14 cellular contexts compared by ENCODE assay signal in the genomic region with DNA sequence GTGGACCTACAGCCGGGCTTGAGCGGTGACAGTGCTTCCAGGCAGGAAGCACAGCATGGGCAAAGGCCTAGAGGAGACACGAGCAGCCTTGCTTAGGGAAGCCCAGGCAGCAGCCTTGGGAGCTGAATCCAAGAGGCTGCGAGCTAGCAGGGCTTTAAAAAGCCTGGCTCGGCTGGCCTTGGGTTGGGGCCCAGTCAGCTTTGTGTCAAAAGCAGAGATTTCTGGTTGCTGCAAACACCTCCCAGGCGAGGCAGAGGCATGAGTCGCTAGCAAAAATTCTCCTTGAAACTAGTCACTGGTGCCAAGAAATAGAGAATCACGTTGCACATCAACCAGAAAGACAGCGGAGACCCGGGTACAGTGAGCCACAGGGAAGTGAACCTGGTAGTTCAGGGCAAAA. TPM values are rescaled to one million over a fixed set of nuclear protein-coding genes. Genes with fewer than 3 reads are reported as not detected.
DNase-seq lines count a peak whose midpoint lies in the region; ATAC-seq and TF ChIP-seq lines count a peak whose summit lies in the region.
"Had no signal": no experiment of that assay in that cellular context is flagged by ENCODE, and none has a peak within 500 bp of the region (broad histone marks: within the 10 kb centered on the region; RNA-seq: fewer than 3 reads in every experiment).

No MANE protein-coding gene starts in this region.

- no peak for ATAC-seq in stimulated activated effector memory CD8-positive, alpha-beta T cell treated with anti-CD3 and anti-CD28 coated beads, Interleukin-12 subunit alpha, Interleukin-12 subunit beta, amount 100 ng/mL, for 72 hours
- ATAC-seq: natural killer cell had no signal

- peaks cover 10 to 12% of the 10 kb centered on the region in 2 experiments for H3K4me1 Mint-ChIP-seq in H9
- no peaks in the 10 kb centered on the region for H3K4me1 Mint-ChIP-seq in stimulated activated effector memory CD8-positive, alpha-beta T cell treated with anti-CD3 and anti-CD28 coated beads, Interleukin-12 subunit alpha, Interleukin-12 subunit beta, amount 100 ng/mL, for 72 hours
- peaks cover 4% of the 10 kb centered on the region for H3K4me1 Mint-ChIP-seq in neural progenitor cell
- H3K4me1 Mint-ChIP-seq: activated CD4-positive, alpha-beta T cell treated with anti-CD3 and anti-CD28 coated beads, Interleukin-2, amount 10 ng/mL, durations not matched to agents 7 days and 5 days; natural killer cell had no signal

- H3K14ac ChIP-seq in H9 (ENCODE audit: insufficient read depth, low read length): peak overlapping the region; percentile 6; the same call in 1 of the 2 replicates

- H3K36me3 Mint-ChIP-seq in H9 (ENCODE audit: insufficient read depth in 1 of 3, low read depth in 3 of 3): no peaks in the 10 kb centered on the region
- H3K36me3 Mint-ChIP-seq in stimulated activated effector memory CD8-positive, alpha-beta T cell treated with anti-CD3 and anti-CD28 coated beads, Interleukin-12 subunit alpha, Interleukin-12 subunit beta, amount 100 ng/mL, for 72 hours: no peaks in the 10 kb centered on the region
- H3K36me3 Mint-ChIP-seq in neural progenitor cell: no peaks in the 10 kb centered on the region
- H3K36me3 Mint-ChIP-seq: natural killer cell had no signal

- H3K79me2 ChIP-seq in H9 (ENCODE audit: insufficient read depth, low read length) (no peaks in the 10 kb centered on the region), hepatocyte (no peaks in the 10 kb centered on the region), neural progenitor cell (ENCODE audit: low read depth) (no peaks in the 10 kb centered on the region)

- H3K56ac ChIP-seq in H9 (ENCODE audit: insufficient read length, low read depth, low read length): no peak overlapping the region

- no CpG with 5 or more reads among the region's 10 CpGs for WGBS in H9 (ENCODE audit: extremely low coverage, insufficient read length, low lambda C conversion rate)
- WGBS in hepatocyte (ENCODE audit: low lambda C conversion rate, missing lambda C conversion rate): 73% methylated on average over 10 of the region's 10 CpGs

- H2AFZ ChIP-seq in H9 (ENCODE audit: low read length) (no peak overlapping the region), hepatocyte (no peak overlapping the region), neural progenitor cell (replicated peaks) (no peak overlapping the region)

- no peaks in the 10 kb centered on the region for H3K9me2 ChIP-seq in hepatocyte (replicated peaks; ENCODE audit: insufficient read depth)

- H3K4ac ChIP-seq in H9 (ENCODE audit: low read depth, low read length): no peak overlapping the region

- no peak overlapping the region for H2BK120ac ChIP-seq in H9 (ENCODE audit: low read depth, low read length, poor library complexity, severe bottlenecking)

- no peak overlapping the region for H2BK20ac ChIP-seq in H9 (ENCODE audit: low read depth, low read length, poor library complexity, severe bottlenecking)

- H3T11ph ChIP-seq in H9 (ENCODE audit: low read length): no peak overlapping the region

- H3K9me3 ChIP-seq in H9 (ENCODE audit: control insufficient read depth, low read depth, low read length): no peaks in the 10 kb centered on the region
- no peaks in the 10 kb centered on the region for H3K9me3 ChIP-seq in adipocyte (ENCODE audit: control insufficient read depth, low read length)
- H3K9me3 ChIP-seq in hepatocyte (ENCODE audit: low read depth): no peaks in the 10 kb centered on the region
- no peaks in the 10 kb centered on the region for H3K9me3 ChIP-seq in skeletal muscle tissue (ENCODE audit: control insufficient read depth in 3 of 3, low read length in 3 of 3)
- no peaks in the 10 kb centered on the region for H3K9me3 ChIP-seq in neural progenitor cell (ENCODE audit: low read depth)

- no peaks in the 10 kb centered on the region for H3K23me2 ChIP-seq in H9 (ENCODE audit: insufficient read length, low read depth, low read length, poor library complexity, severe bottlenecking)

- TF ChIP-seq CTCF in H9 (conservative IDR thresholded peaks at IDR 0.05): no peak
- TF ChIP-seq CTCF in hepatocyte (IDR thresholded peaks at IDR 0.05; ENCODE audit: poor library complexity): no peak
- TF ChIP-seq CTCF in coronary artery (IDR thresholded peaks at IDR 0.05): no peak
- no peak for TF ChIP-seq CTCF in neural progenitor cell (IDR thresholded peaks at IDR 0.05)

- H2BK5ac ChIP-seq in H9 (ENCODE audit: insufficient read length, low read length): no peak overlapping the region

- no peaks in the 10 kb centered on the region for H3F3A ChIP-seq in neural progenitor cell (ENCODE audit: low read depth)

- no peak overlapping the region for H2BK12ac ChIP-seq in H9 (ENCODE audit: insufficient read length, low read depth, low read length)

- H4K8ac ChIP-seq in H9 (replicated peaks; ENCODE audit: insufficient read length, low read depth, low read length): no peak overlapping the region

- H3K9me3 Mint-ChIP-seq in H9 (no peaks in the 10 kb centered on the region), neural progenitor cell (peaks cover 3% of the 10 kb centered on the region)
- H3K9me3 Mint-ChIP-seq in stimulated activated effector memory CD8-positive, alpha-beta T cell treated with anti-CD3 and anti-CD28 coated beads, Interleukin-12 subunit alpha, Interleukin-12 subunit beta, amount 100 ng/mL, for 72 hours: no peaks in the 10 kb centered on the region
- H3K9me3 Mint-ChIP-seq: activated CD4-positive, alpha-beta T cell treated with anti-CD3 and anti-CD28 coated beads, Interleukin-2, amount 10 ng/mL, durations not matched to agents 7 days and 5 days; natural killer cell had no signal

- no peak overlapping the region for H4K91ac ChIP-seq in H9 (ENCODE audit: insufficient read length, low read depth, low read length)

- no peak overlapping the region for H3K18ac ChIP-seq in H9 (ENCODE audit: insufficient read length, low read depth, low read length)

- no peak overlapping the region for H3K27ac ChIP-seq in H9 (ENCODE audit: insufficient read length, low read depth, low read length)
- H3K27ac ChIP-seq in hepatocyte: no peak overlapping the region
- peak overlapping the region; percentile 58 for H3K27ac ChIP-seq in skeletal muscle tissue (ENCODE audit: low read depth, low read length)
- peak overlapping the region in 1 of 2 donors; percentile 6 for H3K27ac ChIP-seq in coronary artery
- no peak overlapping the region for H3K27ac ChIP-seq in neural progenitor cell

- H2AK5ac ChIP-seq in H9 (ENCODE audit: insufficient read length, low read length): no peak overlapping the region

- H2BK15ac ChIP-seq in H9 (ENCODE audit: low read depth, low read length): no peak overlapping the region

- H3K4me3 Mint-ChIP-seq in H9 (no peak overlapping the region), neural progenitor cell (no peak overlapping the region)
- no peak overlapping the region for H3K4me3 Mint-ChIP-seq in stimulated activated effector memory CD8-positive, alpha-beta T cell treated with anti-CD3 and anti-CD28 coated beads, Interleukin-12 subunit alpha, Interleukin-12 subunit beta, amount 100 ng/mL, for 72 hours
- H3K4me3 Mint-ChIP-seq: activated CD4-positive, alpha-beta T cell treated with anti-CD3 and anti-CD28 coated beads, Interleukin-2, amount 10 ng/mL, durations not matched to agents 7 days and 5 days; natural killer cell had no signal

- H4K20me1 ChIP-seq in H9 (ENCODE audit: control insufficient read depth, insufficient read depth, insufficient read length): no peaks in the 10 kb centered on the region
- H4K20me1 ChIP-seq in hepatocyte (ENCODE audit: insufficient read depth, poor library complexity, severe bottlenecking): no peaks in the 10 kb centered on the region
- no peaks in the 10 kb centered on the region for H4K20me1 ChIP-seq in neural progenitor cell (ENCODE audit: low read depth)

- H3K27me3 ChIP-seq in H9 (ENCODE audit: insufficient read depth, low read length) (no peaks in the 10 kb centered on the region), adipocyte (replicated peaks; ENCODE audit: control insufficient read depth, insufficient read depth, low read length) (peaks cover 13% of the 10 kb centered on the region), hepatocyte (no peaks in the 10 kb centered on the region), skeletal muscle tissue (ENCODE audit: control insufficient read depth in 3 of 3, insufficient read depth in 3 of 3, low read length in 3 of 3) (peaks cover 0 to 34% (median 16%) of the 10 kb centered on the region in 3 donors), neural progenitor cell (no peaks in the 10 kb centered on the region)

- no peak overlapping the region for H3K4me3 ChIP-seq in adipocyte (ENCODE audit: low read length)
- H3K4me3 ChIP-seq in hepatocyte: no peak overlapping the region
- H3K4me3 ChIP-seq in skeletal muscle tissue (ENCODE audit: low read length in 3 of 3): no peak overlapping the region
- H3K4me3 ChIP-seq in coronary artery: no peak overlapping the region
- no peak overlapping the region for H3K4me3 ChIP-seq in neural progenitor cell

- no peak overlapping the region for H4K5ac ChIP-seq in H9 (ENCODE audit: insufficient read length, low read depth, low read length)

- no peaks in the 10 kb centered on the region for H3K36me3 ChIP-seq in adipocyte (ENCODE audit: control insufficient read depth, insufficient read depth, low read length, severe bottlenecking)
- no peaks in the 10 kb centered on the region for H3K36me3 ChIP-seq in hepatocyte (replicated peaks; ENCODE audit: insufficient read depth, low read depth)
- no peaks in the 10 kb centered on the region for H3K36me3 ChIP-seq in skeletal muscle tissue (ENCODE audit: control insufficient read depth in 3 of 3, insufficient read depth in 3 of 3, low read length in 3 of 3)
- H3K36me3 ChIP-seq in neural progenitor cell: no peaks in the 10 kb centered on the region

- H3K4me2 ChIP-seq in H9 (ENCODE audit: insufficient read depth, insufficient read length, low read length): no peak overlapping the region
- H3K4me2 ChIP-seq in hepatocyte: no peak overlapping the region
- no peak overlapping the region for H3K4me2 ChIP-seq in neural progenitor cell

- H3K9ac ChIP-seq in H9 (ENCODE audit: extremely low read depth, insufficient read length, low read length) (no peak overlapping the region), adipocyte (ENCODE audit: low read length) (peak overlapping the region; percentile 30), skeletal muscle tissue (ENCODE audit: low read depth in 1 of 3, low read length in 3 of 3) (peak overlapping the region in 1 of 3 donors; percentile 3), neural progenitor cell (no peak overlapping the region)

- H3K27ac Mint-ChIP-seq in H9 (no peak overlapping the region), neural progenitor cell (no peak overlapping the region)
- H3K27ac Mint-ChIP-seq in stimulated activated effector memory CD8-positive, alpha-beta T cell treated with anti-CD3 and anti-CD28 coated beads, Interleukin-12 subunit alpha, Interleukin-12 subunit beta, amount 100 ng/mL, for 72 hours: no peak overlapping the region
- H3K27ac Mint-ChIP-seq: activated CD4-positive, alpha-beta T cell treated with anti-CD3 and anti-CD28 coated beads, Interleukin-2, amount 10 ng/mL, durations not matched to agents 7 days and 5 days; natural killer cell had no signal

- no peaks in the 10 kb centered on the region for H3K27me3 Mint-ChIP-seq in H9 (ENCODE audit: low read depth)
- no peaks in the 10 kb centered on the region for H3K27me3 Mint-ChIP-seq in neural progenitor cell (ENCODE audit: insufficient read depth, low read depth)
- H3K27me3 Mint-ChIP-seq: activated CD4-positive, alpha-beta T cell treated with anti-CD3 and anti-CD28 coated beads, Interleukin-2, amount 10 ng/mL, durations not matched to agents 7 days and 5 days had no signal

- H3K23ac ChIP-seq in H9 (ENCODE audit: insufficient read length, low read depth, low read length): no peak overlapping the region

- DNase-seq in H9: no peak
- DNase-seq in adipocyte (ENCODE audit: low read depth): peak; percentile 66
- peak; percentile 31 for DNase-seq in hepatocyte (ENCODE audit: low spot score)
- DNase-seq in coronary artery (ENCODE audit: low spot score): no peak
- DNase-seq in stimulated activated effector memory CD8-positive, alpha-beta T cell treated with anti-CD3 and anti-CD28 coated beads, Interleukin-12 subunit alpha, Interleukin-12 subunit beta, amount 100 ng/mL, for 72 hours (ENCODE audit: low spot score in 2 of 2): no peak
- no peak for DNase-seq in neural progenitor cell (ENCODE audit: low spot score)
- DNase-seq: activated CD4-positive, alpha-beta T cell treated with anti-CD3 and anti-CD28 coated beads, Interleukin-2, amount 10 ng/mL, durations not matched to agents 7 days and 5 days; activated gamma-delta T cell treated with Interleukin-2 at 50 U/mL for 16 hours; DMS53; natural killer cell; NCI-H146 had no signal

- H3K79me1 ChIP-seq in H9 (ENCODE audit: insufficient read depth, low read depth, low read length, poor library complexity, severe bottlenecking): no peaks in the 10 kb centered on the region

- 0 out of 2 replicates have a peak, but pooled peaks cover 2% of the 10 kb centered on the region for H3K4me1 ChIP-seq in H9 (ENCODE audit: insufficient read depth, low read length)
- peaks cover 15% of the 10 kb centered on the region for H3K4me1 ChIP-seq in adipocyte (ENCODE audit: control insufficient read depth, insufficient read depth, low read length)
- no peaks in the 10 kb centered on the region for H3K4me1 ChIP-seq in hepatocyte (ENCODE audit: insufficient read depth)
- peaks cover 0 to 4% (median 0%) of the 10 kb centered on the region in 3 donors for H3K4me1 ChIP-seq in skeletal muscle tissue (ENCODE audit: control insufficient read depth in 3 of 3, insufficient read depth in 3 of 3, low read length in 3 of 3)
- H3K4me1 ChIP-seq in neural progenitor cell: no peaks in the 10 kb centered on the region

RNA-seq across cellular contexts. Expression of a gene that starts 16.1 kb away (rescaled TPM):
- total RNA-seq in H9 (2021): 0.59 and 0.68 TPM in 2 replicates
- not detected in 2 replicates for total RNA-seq in hepatocyte
- not detected in 2 replicates for polyA plus RNA-seq in hepatocyte
- total RNA-seq in skeletal muscle tissue: 1.6 TPM
- 0.22 TPM in 1 of 2 replicates, not detected in the other for total RNA-seq in neural progenitor cell (ENCODE audit: low replicate concordance)
- total RNA-seq: activated CD4-positive, alpha-beta T cell treated with anti-CD3 and anti-CD28 coated beads, Interleukin-2, amount 10 ng/mL, durations not matched to agents 7 days and 5 days; HT-29; natural killer cell; T-helper 1 cell treated with Interleukin-12 subunit alpha and Interleukin-12 subunit beta and Interleukin-4 antibody, amounts not matched to agents 30 ng/mL and 1 ng/mL, for 36 hours had no signal

RNA-seq across cellular contexts. Expression of a gene that starts 27.9 kb away (rescaled TPM):
- total RNA-seq in H9 (2021): not detected in 2 replicates
- not detected in 2 replicates for total RNA-seq in hepatocyte
- not detected in 2 replicates for polyA plus RNA-seq in hepatocyte
- total RNA-seq in skeletal muscle tissue: not detected
- total RNA-seq in neural progenitor cell (ENCODE audit: low replicate concordance): not detected in 2 replicates
- total RNA-seq: activated CD4-positive, alpha-beta T cell treated with anti-CD3 and anti-CD28 coated beads, Interleukin-2, amount 10 ng/mL, durations not matched to agents 7 days and 5 days; natural killer cell; T-helper 1 cell treated with Interleukin-12 subunit alpha and Interleukin-12 subunit beta and Interleukin-4 antibody, amounts not matched to agents 30 ng/mL and 1 ng/mL, for 36 hours had no signal

Comparison
In these comparisons a context has a peak if more than half of its experiments do, and no peak if none do; other contexts are left out.
1. DNase-seq: peak in adipocyte (single experiment) and hepatocyte (single experiment); none in H9 (single experiment), coronary artery (single experiment), stimulated activated effector memory CD8-positive, alpha-beta T cell treated with anti-CD3 and anti-CD28 coated beads, Interleukin-12 subunit alpha, Interleukin-12 subunit beta, amount 100 ng/mL, for 72 hours (0 of 2) and neural progenitor cell (single experiment).